15 cellular contexts compared by ENCODE assay signal in genomic region chr3:121916189-121916588, GRCh38.
"Had no signal": no experiment of that assay in that cellular context is flagged by ENCODE, and none has a peak within 500 bp of the region (broad histone marks: within the 10 kb centered on the region; RNA-seq: fewer than 3 reads in every experiment).

No MANE protein-coding gene starts in this region.

- DNase-seq: activated CD4-positive, alpha-beta T cell treated with anti-CD3 and anti-CD28 coated beads for 1 hour; activated CD4-positive, alpha-beta T cell treated with anti-CD3 and anti-CD28 coated beads, Interleukin-2, amount 50 U/mL, for 4 hours; activated CD8-positive, alpha-beta memory T cell treated with anti-CD3 and anti-CD28 coated beads, Interleukin-2, amount 10 ng/mL, durations not matched to agents 7 days and 5 days; activated T-cell treated with anti-CD3 and anti-CD28 coated beads, Interleukin-2, amount 50 U/mL, for 24 hours; body of pancreas; cerebellar nuclear complex; effector memory CD8-positive, alpha-beta T cell; foreskin keratinocyte; head of caudate nucleus; immature natural killer cell; midbrain; stimulated activated CD4-positive, alpha-beta T cell treated with anti-CD3 and anti-CD28 coated beads, Interleukin-12 subunit alpha, Interleukin-12 subunit beta, amount 100 ng/mL, for 4 hours; tibial artery had no signal

- H3K4me3 ChIP-seq: body of pancreas, lung, tibial artery had no signal

- ATAC-seq: activated CD8-positive, alpha-beta memory T cell treated with anti-CD3 and anti-CD28 coated beads, Interleukin-2, amount 10 ng/mL, durations not matched to agents 7 days and 5 days; body of pancreas; effector memory CD8-positive, alpha-beta T cell; foreskin keratinocyte; stimulated activated effector memory CD8-positive, alpha-beta T cell treated with anti-CD3 and anti-CD28 coated beads, Interleukin-12 subunit alpha, Interleukin-12 subunit beta, amount 100 ng/mL, for 72 hours had no signal

- H3K27me3 ChIP-seq: body of pancreas, foreskin keratinocyte, tibial artery had no signal

- H3K9me3 ChIP-seq: body of pancreas, tibial artery had no signal

- H3K36me3 ChIP-seq: tibial artery had no signal

- H3K4me1 ChIP-seq: tibial artery had no signal

- H3K27ac ChIP-seq: body of pancreas, foreskin keratinocyte, tibial artery had no signal
